ENCODE assay signal across 2 cellular contexts in genomic region chr6:90221403-90221802, GRCh38.
TF ChIP-seq lines count a peak whose summit lies in the region.

No MANE protein-coding gene starts in this region.

TF ChIP-seq in HEK293, 187 proteins besides CTCF, POLR2A, EP300 and RAD21:
- TF ChIP-seq ZNF37A (tag by site-specific recombination; IDR thresholded peaks at IDR 0.05), result no peak
- peak; percentile 32; the same call in 1 of the 2 replicates for TF ChIP-seq ZNF629 (tag by site-specific recombination; IDR thresholded peaks at IDR 0.05)
- TF ChIP-seq ZNF311 (tag by site-specific recombination; IDR thresholded peaks at IDR 0.05; ENCODE audit: borderline replicate concordance), result no peak
- peak; percentile 43; the same call in 1 of the 2 replicates for TF ChIP-seq ZNF600 (tag by site-specific recombination; IDR thresholded peaks at IDR 0.05)
- no peak for TF ChIP-seq BCL6B (tag by site-specific recombination; IDR thresholded peaks at IDR 0.05)
- TF ChIP-seq ZNF776 (tag by site-specific recombination; IDR thresholded peaks at IDR 0.05; ENCODE audit: borderline replicate concordance), result no peak
- TF ChIP-seq REST (tag by site-specific recombination; IDR thresholded peaks at IDR 0.05), result no peak
- TF ChIP-seq ZBTB17 (tag by site-specific recombination; IDR thresholded peaks at IDR 0.05), result no peak
- TF ChIP-seq KLF8 (tag by site-specific recombination; IDR thresholded peaks at IDR 0.05), result no peak

TF ChIP-seq in H1, 55 proteins besides CTCF, POLR2A, EP300 and RAD21:
- TF ChIP-seq CHD2 (IDR thresholded peaks at IDR 0.05; ENCODE audit: low read length) (no peak), CREB1 (IDR thresholded peaks at IDR 0.05) (peak; percentile 69)
